ENCODE assay signal across 10 cellular contexts in the genomic region with DNA sequence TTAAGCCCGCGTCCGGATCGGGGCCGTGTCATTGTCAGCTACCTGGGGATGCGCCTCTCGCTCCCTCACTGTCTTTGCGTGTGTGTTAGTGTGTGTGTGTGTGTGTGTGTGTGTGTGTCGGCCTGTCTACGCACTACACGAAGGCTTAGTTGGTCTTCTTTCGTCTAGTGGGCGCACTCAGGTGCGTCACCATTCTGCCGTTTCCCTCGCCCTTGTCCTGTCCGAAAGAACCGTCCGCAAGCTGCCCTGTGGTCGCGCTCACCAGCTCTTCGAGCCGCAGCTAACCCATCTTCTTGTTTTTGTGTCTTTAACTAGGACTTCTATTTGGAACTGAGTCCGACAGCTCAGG. TPM values are rescaled to one million over a fixed set of nuclear protein-coding genes. Genes with fewer than 3 reads are reported as not detected.
DNase-seq lines count a peak whose midpoint lies in the region; ATAC-seq, FAIRE-seq and TF ChIP-seq lines count a peak whose summit lies in the region.
"Had no signal": no experiment of that assay in that cellular context is flagged by ENCODE, and none has a peak within 500 bp of the region (broad histone marks: within the 10 kb centered on the region; RNA-seq: fewer than 3 reads in every experiment).

No MANE protein-coding gene starts in this region.

- no peak for TF ChIP-seq POLR2A in GM18505 (IDR thresholded peaks at IDR 0.05; ENCODE audit: borderline replicate concordance, extremely low read depth, insufficient read depth, insufficient read length)

- peaks cover 15 to 21% (median 16%) of the 10 kb centered on the region in 3 donors for H3K4me1 Mint-ChIP-seq in naive B cell

- peak; percentile 40 for FAIRE-seq in HTR-8/SVneo (lab: Jason Lieb, UNC)
- FAIRE-seq: GM12878 had no signal

- DNase-seq in AG04449 (ENCODE audit: low read depth, low spot score) (no peak), HTR-8/SVneo (ENCODE audit: insufficient read length, low spot score) (no peak), coronary artery (ENCODE audit: low spot score) (no peak), naive B cell (no peak), cerebellar cortex (ENCODE audit: low spot score) (no peak), NCI-H1694 (lab: John Stamatoyannopoulos, UW) (no peak)
- DNase-seq: stimulated activated naive CD4-positive, alpha-beta T cell had no signal

- peak overlapping the region in 2 of 6 donors; percentile 2 to 3 for H3K27ac Mint-ChIP-seq in naive B cell

- ATAC-seq in naive B cell (ENCODE audit: low read depth in 2 of 2), result peak; percentile 21
- ATAC-seq in HG03045 (IDR thresholded peaks at IDR 0.05; ENCODE audit: unreplicated experiment), result no peak
- no peak for ATAC-seq in GM18505 (IDR thresholded peaks at IDR 0.05; ENCODE audit: unreplicated experiment)

- TF ChIP-seq CTCF in AG04449 (IDR thresholded peaks at IDR 0.05; ENCODE audit: insufficient read depth, low read length, missing control alignments), result no peak
- no peak for TF ChIP-seq CTCF in coronary artery (IDR thresholded peaks at IDR 0.05)

- peaks cover 43 to 66% (median 65%) of the 10 kb centered on the region in 3 donors for H3K27me3 Mint-ChIP-seq in naive B cell

- peaks cover 0 to 12% of the 10 kb centered on the region in 2 donors for H3K36me3 Mint-ChIP-seq in naive B cell

- H3K27ac ChIP-seq in coronary artery, result no peak overlapping the region

- peaks cover 0 to 5% (median 0%) of the 10 kb centered on the region in 7 donors for H3K9me3 Mint-ChIP-seq in naive B cell

- POLR2A ChIA-PET in AG04449 (lab: Yijun Ruan, JAX), result no interaction called here

- CTCF ChIA-PET in AG04449 (lab: Yijun Ruan, JAX), result interaction anchor here (0.9 to 1.7 kb wide), 5 partner anchors 11 to 136 kb away, joined by 3 to 7 read pairs (median 3); no protein-coding TSS in a partner anchor

- H3K4me3 Mint-ChIP-seq in naive B cell, result peak overlapping the region; percentile 54 to 90 (median 84)

- H3K4me3 ChIP-seq in AG04449 (ENCODE audit: low read depth, low read length), result peak overlapping the region; percentile 57
- H3K4me3 ChIP-seq in coronary artery, result peak overlapping the region; percentile 80

RNA-seq across cellular contexts. Expression of gene PAQR9, which starts 0.7 kb away (rescaled TPM):
- not detected for polyA plus RNA-seq in naive B cell (ENCODE audit: low read depth in 6 of 6)
- polyA plus RNA-seq: GM12878 had no signal

RNA-seq across cellular contexts. Expression of gene U2SURP, which starts 37.2 kb away (rescaled TPM):
- 100 to 1,000 TPM in 5 of 6 donors, 10 to 100 TPM in 1; 87.3 to 188 (median 132) TPM for polyA plus RNA-seq in naive B cell (ENCODE audit: low read depth in 6 of 6)

Comparison
In these comparisons a context has a peak if more than half of its experiments do, and no peak if none do; other contexts are left out.
1. ATAC-seq: peak in naive B cell (2 of 2); none in HG03045 (single experiment) and GM18505 (single experiment).